ENCODE assay signal across 9 cellular contexts in genomic region chrX:106898462-106898861, GRCh38.
DNase-seq lines count a peak whose midpoint lies in the region; ATAC-seq and TF ChIP-seq lines count a peak whose summit lies in the region.
"Had no signal": no experiment of that assay in that cellular context is flagged by ENCODE, and none has a peak within 500 bp of the region (broad histone marks: within the 10 kb centered on the region; RNA-seq: fewer than 3 reads in every experiment).

No MANE protein-coding gene starts in this region.

- no peaks in the 10 kb centered on the region for H3K36me3 ChIP-seq in DND-41 (ENCODE audit: insufficient read depth, low read length)
- H3K36me3 ChIP-seq in parathyroid adenoma (ENCODE audit: control insufficient read depth, insufficient read depth, low read length): no peaks in the 10 kb centered on the region

- H3K9me3 ChIP-seq in DND-41 (ENCODE audit: insufficient read depth, low read length, severe bottlenecking): no peaks in the 10 kb centered on the region
- H3K9me3 ChIP-seq in parathyroid adenoma (ENCODE audit: control insufficient read depth, low read length): no peaks in the 10 kb centered on the region

- H2AFZ ChIP-seq in DND-41 (ENCODE audit: low read depth, low read length) (no peak overlapping the region), parathyroid adenoma (no peak overlapping the region)

- no peak overlapping the region for H3K4me3 ChIP-seq in DND-41 (ENCODE audit: low read depth in 1 of 2, low read length in 2 of 2)
- H3K4me3 ChIP-seq in epithelial cell of esophagus (ENCODE audit: low read length): no peak overlapping the region
- no peak overlapping the region for H3K4me3 ChIP-seq in parathyroid adenoma (ENCODE audit: low read depth, low read length)
- H3K4me3 ChIP-seq: skin epidermis had no signal

- H3K4me2 ChIP-seq in DND-41 (ENCODE audit: insufficient read depth, low read length) (no peak overlapping the region), parathyroid adenoma (ENCODE audit: low read length) (no peak overlapping the region)

- H3K79me2 ChIP-seq in DND-41 (ENCODE audit: insufficient read depth, low read length) (no peaks in the 10 kb centered on the region), parathyroid adenoma (no peaks in the 10 kb centered on the region)

- H3K9ac ChIP-seq in DND-41 (ENCODE audit: low read depth, low read length) (no peak overlapping the region), parathyroid adenoma (no peak overlapping the region)

- peak; percentile 56 for TF ChIP-seq CTCF in DND-41 (IDR thresholded peaks at IDR 0.05; ENCODE audit: borderline replicate concordance, extremely low read depth, low read length, poor library complexity, severe bottlenecking)
- TF ChIP-seq CTCF in epithelial cell of esophagus (IDR thresholded peaks at IDR 0.05; ENCODE audit: insufficient read depth, low read depth, low read length, missing control alignments): peak; percentile 32
- TF ChIP-seq CTCF in parathyroid adenoma (IDR thresholded peaks at IDR 0.05): peak; percentile 25

- no peak overlapping the region for H3K27ac ChIP-seq in DND-41 (ENCODE audit: low read length)
- no peak overlapping the region for H3K27ac ChIP-seq in parathyroid adenoma
- H3K27ac ChIP-seq: skin epidermis had no signal

- H4K20me1 ChIP-seq in DND-41 (ENCODE audit: insufficient read depth, low read length): no peaks in the 10 kb centered on the region

- ATAC-seq in DND-41 (ENCODE audit: insufficient read depth, low read depth) (peak; percentile 76), GM18909 (IDR thresholded peaks at IDR 0.05; ENCODE audit: poor library complexity, unreplicated experiment) (peak; percentile 78), HG03342 (IDR thresholded peaks at IDR 0.05; ENCODE audit: unreplicated experiment) (peak; percentile 77)

- no peaks in the 10 kb centered on the region for H3K4me1 ChIP-seq in DND-41 (ENCODE audit: insufficient read depth, low read length)
- H3K4me1 ChIP-seq in parathyroid adenoma: no peaks in the 10 kb centered on the region

- peak; percentile 9 for DNase-seq in DND-41
- peak; percentile 1 for DNase-seq in NOMO-1 treated with dmso at 0.1 percent for 144 hours (lab: John Stamatoyannopoulos, UW; ENCODE audit: unreplicated experiment)
- DNase-seq in epithelial cell of esophagus (ENCODE audit: low read depth): peak; percentile 51
- no peak for DNase-seq in activated effector memory CD4-positive, alpha-beta T cell treated with anti-CD3 and anti-CD28 coated beads, Interleukin-2, amount 50 U/mL, for 16 hours
- DNase-seq in NCI-H1048 (lab: John Stamatoyannopoulos, UW): no peak

- H3K27me3 ChIP-seq in DND-41 (ENCODE audit: insufficient read depth, low read length, poor library complexity) (no peaks in the 10 kb centered on the region), parathyroid adenoma (ENCODE audit: control insufficient read depth, insufficient read depth, low read length) (no peaks in the 10 kb centered on the region)

Comparison
In these comparisons a context has a peak if more than half of its experiments do, and no peak if none do; other contexts are left out.
1. DNase-seq: peak in DND-41 (single experiment), NOMO-1 treated with dmso at 0.1 percent for 144 hours (single experiment) and epithelial cell of esophagus (single experiment); none in activated effector memory CD4-positive, alpha-beta T cell treated with anti-CD3 and anti-CD28 coated beads, Interleukin-2, amount 50 U/mL, for 16 hours (single experiment) and NCI-H1048 (single experiment).
2. Peak in every context shown above with its lines, with median percentiles within 50 percentile points of each other: ATAC-seq and CTCF ChIP-seq.